Comparison of ENCODE assay signal across 20 cellular contexts in genomic region chrX:132858018-132858417, GRCh38.
DNase-seq lines count a peak whose midpoint lies in the region; ATAC-seq and TF ChIP-seq lines count a peak whose summit lies in the region.
"Had no signal": no experiment of that assay in that cellular context is flagged by ENCODE, and none has a peak within 500 bp of the region (broad histone marks: within the 10 kb centered on the region; RNA-seq: fewer than 3 reads in every experiment).

No MANE protein-coding gene starts in this region.

- no peak overlapping the region for H3K27ac ChIP-seq in lung (ENCODE audit: low read depth in 1 of 2, low read length in 1 of 2)
- H3K27ac ChIP-seq in suprapubic skin: no peak overlapping the region
- H3K27ac ChIP-seq: 22Rv1, hepatocyte, uterus had no signal

- H3K36me3 ChIP-seq in lung (ENCODE audit: control insufficient read depth in 2 of 2, insufficient read depth in 2 of 2, low read length in 2 of 2): no peaks in the 10 kb centered on the region
- no peaks in the 10 kb centered on the region for H3K36me3 ChIP-seq in suprapubic skin
- H3K36me3 ChIP-seq: uterus had no signal

- no peak for TF ChIP-seq EP300 in suprapubic skin (IDR thresholded peaks at IDR 0.05)

- no peaks in the 10 kb centered on the region for H3K27me3 ChIP-seq in lung (ENCODE audit: control insufficient read depth, insufficient read depth)
- no peaks in the 10 kb centered on the region for H3K27me3 ChIP-seq in suprapubic skin
- H3K27me3 ChIP-seq: hepatocyte, uterus had no signal

- H3K4me1 ChIP-seq in lung (ENCODE audit: control insufficient read depth in 2 of 2, insufficient read depth in 2 of 2, low read length in 2 of 2) (no peaks in the 10 kb centered on the region), suprapubic skin (no peaks in the 10 kb centered on the region)
- H3K4me1 ChIP-seq: uterus had no signal

- no peak for TF ChIP-seq CTCF in cardiac fibroblast (IDR thresholded peaks at IDR 0.05; ENCODE audit: low read depth, low read length)
- no peak for TF ChIP-seq CTCF in lung (IDR thresholded peaks at IDR 0.05; ENCODE audit: control extremely low read depth, extremely low read depth)
- TF ChIP-seq CTCF in suprapubic skin (IDR thresholded peaks at IDR 0.05): no peak

- TF ChIP-seq POLR2A in suprapubic skin (IDR thresholded peaks at IDR 0.05): no peak

- H3K4me3 ChIP-seq in cardiac fibroblast (replicated peaks in 1 of 2; ENCODE audit: low read depth in 2 of 2, low read length in 2 of 2) (no peak overlapping the region), lung (no peak overlapping the region), suprapubic skin (no peak overlapping the region)
- H3K4me3 ChIP-seq: hepatocyte, uterus had no signal

- H3K9me3 ChIP-seq in lung (ENCODE audit: control insufficient read depth in 2 of 2, insufficient read depth in 1 of 2, low read length in 1 of 2): no peaks in the 10 kb centered on the region
- no peaks in the 10 kb centered on the region for H3K9me3 ChIP-seq in suprapubic skin
- H3K9me3 ChIP-seq: uterus had no signal

- DNase-seq in DMS153 (lab: John Stamatoyannopoulos, UW) (peak; percentile 41), DMS153 treated with DMSO at 0.1 percent for 48 hours (lab: John Stamatoyannopoulos, UW; ENCODE audit: unreplicated experiment) (no peak), M059J (ENCODE audit: low read depth) (peak; percentile 36), cardiac fibroblast (ENCODE audit: low read depth in 2 of 2) (peak; percentile 50 to 61), lung (ENCODE audit: low spot score) (no peak), occipital lobe (lab: John Stamatoyannopoulos, UW) (no peak), suprapubic skin (ENCODE audit: low spot score in 2 of 2) (no peak), GF-D8 (lab: John Stamatoyannopoulos, UW) (no peak)
- DNase-seq: activated CD4-positive, alpha-beta T cell treated with anti-CD3 and anti-CD28 coated beads for 36 hours; AML-193; aorta; NCI-H1417; NCI-H2171; NCI-H526 treated with DMSO at 0.1 percent for 48 hours; right cardiac atrium; SHP77; substantia nigra; uterus had no signal

- ATAC-seq in lung (ENCODE audit: insufficient read depth, low FRiP score): peak; percentile 17
- ATAC-seq: activated CD4-positive, alpha-beta T cell treated with anti-CD3 and anti-CD28 coated beads for 36 hours; right cardiac atrium had no signal

Comparison
In these comparisons a context has a peak if more than half of its experiments do, and no peak if none do; other contexts are left out.
1. DNase-seq: peak in DMS153 (single experiment), M059J (single experiment) and cardiac fibroblast (2 of 2); none in DMS153 treated with DMSO at 0.1 percent for 48 hours (single experiment), lung (single experiment), occipital lobe (single experiment), suprapubic skin (0 of 2) and GF-D8 (single experiment).